In the genomic region with DNA sequence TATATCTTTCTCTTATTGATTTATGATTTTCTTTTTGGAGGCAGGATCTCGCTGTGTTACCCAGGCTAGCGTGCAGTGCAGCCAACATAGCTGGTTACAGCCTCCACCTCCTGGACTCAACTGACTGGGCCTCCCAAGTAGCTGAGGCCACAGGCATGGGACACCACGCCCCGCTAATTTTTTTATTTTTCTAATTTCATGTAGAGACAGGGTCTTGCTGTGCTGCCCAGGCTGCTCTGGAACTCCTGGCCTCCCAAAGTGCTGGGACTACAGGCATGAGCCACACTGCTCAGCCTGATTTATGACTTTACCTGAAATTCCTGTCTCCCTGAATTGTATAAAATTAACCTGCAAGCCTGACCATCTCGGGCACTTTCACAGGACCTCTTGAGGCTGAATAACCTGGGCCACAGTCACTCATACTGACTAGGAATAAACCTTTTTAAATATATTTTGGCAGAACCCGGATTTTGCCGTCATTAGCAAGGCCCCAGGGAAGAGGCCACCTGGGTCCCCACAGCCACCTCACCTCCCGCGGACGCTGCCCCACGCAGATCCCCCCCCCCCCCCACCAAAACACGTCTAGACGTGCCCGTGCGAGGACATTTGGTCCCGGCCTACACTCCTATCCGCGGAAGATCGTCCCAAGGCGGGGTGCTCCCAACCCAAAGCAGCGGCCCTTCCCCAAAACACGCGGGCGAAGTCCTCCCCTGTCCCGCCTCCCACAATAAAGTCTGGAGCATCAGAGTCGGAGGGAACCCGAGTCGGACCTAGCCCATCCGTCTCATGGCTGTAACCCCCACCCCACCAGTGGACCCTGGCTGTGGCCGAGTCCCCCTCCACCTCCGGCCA, we compare ENCODE assay signal across 8 cellular contexts. TPM values are rescaled to one million over a fixed set of nuclear protein-coding genes. Genes with fewer than 3 reads are reported as not detected.
A peak's percentile ranks its signal among the peaks of the same experiment; 100 is the strongest.
DNase-seq lines count a peak whose midpoint lies in the region; ATAC-seq and TF ChIP-seq lines count a peak whose summit lies in the region.

No MANE protein-coding gene starts in this region.

- no peaks in the 10 kb centered on the region for H3K27me3 Mint-ChIP-seq in CD8-positive, alpha-beta T cell (ENCODE audit: low read depth)

- peak overlapping the region; percentile 95 for H3K4me3 Mint-ChIP-seq in CD8-positive, alpha-beta T cell

- ATAC-seq in CD8-positive, alpha-beta T cell: no peak
- ATAC-seq in HG02943 (IDR thresholded peaks at IDR 0.05; ENCODE audit: low read depth, unreplicated experiment): peak; percentile 5

- H3K4me1 Mint-ChIP-seq in CD8-positive, alpha-beta T cell (ENCODE audit: low read depth): peaks cover 47% of the 10 kb centered on the region

- 13 to 24% (median 17%) methylated on average over 18 to 31 of the region's 31 CpGs for WGBS in adrenal gland, 4 donors
- WGBS in smooth muscle cell (ENCODE audit: low lambda C conversion rate): 24% methylated on average over 20 of the region's 31 CpGs

- no peaks in the 10 kb centered on the region for H3K9me3 ChIP-seq in CD8-positive, alpha-beta T cell (ENCODE audit: low read length)
- peaks cover 0 to 10% (median 0%) of the 10 kb centered on the region in 3 donors for H3K9me3 ChIP-seq in adrenal gland (replicated peaks in 1 of 3)
- no peaks in the 10 kb centered on the region for H3K9me3 ChIP-seq in iPS-15b (ENCODE audit: control insufficient read depth, insufficient read depth, low read length)
- peaks cover 15% of the 10 kb centered on the region for H3K9me3 ChIP-seq in smooth muscle cell (replicated peaks; ENCODE audit: low read depth)

- peak overlapping the region; percentile 95 for H3K4me2 ChIP-seq in smooth muscle cell

- peak overlapping the region; percentile 62 for H3K4me3 ChIP-seq in CD8-positive, alpha-beta T cell (ENCODE audit: low read depth, low read length)
- H3K4me3 ChIP-seq in adrenal gland: peak overlapping the region; percentile 85 to 98 (median 95)
- H3K4me3 ChIP-seq in iPS-15b (ENCODE audit: low read depth, low read length): peak overlapping the region; percentile 93
- H3K4me3 ChIP-seq in smooth muscle cell: peak overlapping the region; percentile 94

- H3F3A ChIP-seq in smooth muscle cell (ENCODE audit: low read depth): no peaks in the 10 kb centered on the region

- H3K27me3 ChIP-seq in CD8-positive, alpha-beta T cell (ENCODE audit: insufficient read depth, low read length): no peaks in the 10 kb centered on the region
- H3K27me3 ChIP-seq in adrenal gland: no peaks in the 10 kb centered on the region
- no peaks in the 10 kb centered on the region for H3K27me3 ChIP-seq in iPS-15b (ENCODE audit: control insufficient read depth, insufficient read depth, low read length)
- no peaks in the 10 kb centered on the region for H3K27me3 ChIP-seq in smooth muscle cell (ENCODE audit: low read depth)

- H4K20me1 ChIP-seq in smooth muscle cell (ENCODE audit: low read depth): peaks cover 25% of the 10 kb centered on the region

- H3K27ac Mint-ChIP-seq in CD8-positive, alpha-beta T cell: peak overlapping the region; percentile 93

- H3K27ac ChIP-seq in CD8-positive, alpha-beta T cell (ENCODE audit: low read depth, low read length): peak overlapping the region; percentile 73
- H3K27ac ChIP-seq in adrenal gland: peak overlapping the region in 4 of 5 donors; percentile 89 to 96 (median 92)
- peak overlapping the region; percentile 92 for H3K27ac ChIP-seq in smooth muscle cell (ENCODE audit: low read depth)

- H2AFZ ChIP-seq in smooth muscle cell (ENCODE audit: low read depth): peak overlapping the region; percentile 97

- POLR2A ChIA-PET in CD8-positive, alpha-beta T cell (lab: Charles Lee): no interaction called here

- H3K79me2 ChIP-seq in smooth muscle cell (ENCODE audit: low read depth): peaks cover 20% of the 10 kb centered on the region

- no peak for TF ChIP-seq POLR2A in adrenal gland (IDR thresholded peaks at IDR 0.05)

- intact Hi-C loops in CD8-positive, alpha-beta T cell (cut with DNase I, micrococcal nuclease): loop anchor here (1.0 to 10.0 kb wide), 11 partner anchors 23 to 641 kb away; partner anchors contain the start of genes ABHD12 (in 2 of the 2), ACSS1 (in 1 of the 2), ENTPD6 (in 1 of the 2) and GINS1 (in 1 of the 2)
- intact Hi-C loops in adrenal gland (cut with DNase I): loop anchor here in 1 of 2 donors (10.0 kb wide), 1 partner anchor 71 kb away; the partner anchor contains the start of gene NANP

- peaks cover 11% of the 10 kb centered on the region for H3K9me3 Mint-ChIP-seq in CD8-positive, alpha-beta T cell

- no peaks in the 10 kb centered on the region for H3K36me3 ChIP-seq in CD8-positive, alpha-beta T cell (ENCODE audit: insufficient read depth, low read length)
- H3K36me3 ChIP-seq in adrenal gland (replicated peaks in 1 of 2): peaks cover 0 to 10% of the 10 kb centered on the region in 2 donors
- H3K36me3 ChIP-seq in iPS-15b (ENCODE audit: control insufficient read depth, insufficient read depth, low read length): no peaks in the 10 kb centered on the region
- no peaks in the 10 kb centered on the region for H3K36me3 ChIP-seq in smooth muscle cell (ENCODE audit: low read depth)

- peak overlapping the region; percentile 86 for H3K9ac ChIP-seq in iPS-15b (ENCODE audit: low read depth, low read length)
- H3K9ac ChIP-seq in smooth muscle cell (ENCODE audit: low read depth): peak overlapping the region; percentile 95

- peaks cover 8% of the 10 kb centered on the region for H3K4me1 ChIP-seq in CD8-positive, alpha-beta T cell (ENCODE audit: insufficient read depth, low read length)
- H3K4me1 ChIP-seq in adrenal gland (replicated peaks in 1 of 2) (peaks cover 13 to 19% of the 10 kb centered on the region in 2 donors), iPS-15b (ENCODE audit: control insufficient read depth, insufficient read depth, low read length) (no peaks in the 10 kb centered on the region), smooth muscle cell (ENCODE audit: low read depth) (peaks cover 7% of the 10 kb centered on the region)

- peaks cover 27% of the 10 kb centered on the region for H3K36me3 Mint-ChIP-seq in CD8-positive, alpha-beta T cell

- no peak for TF ChIP-seq CTCF in CD8-positive, alpha-beta T cell (IDR thresholded peaks at IDR 0.05)
- TF ChIP-seq CTCF in adrenal gland (IDR thresholded peaks at IDR 0.05): no peak
- no peak for TF ChIP-seq CTCF in smooth muscle cell (IDR thresholded peaks at IDR 0.05; ENCODE audit: borderline replicate concordance, insufficient read depth, poor library complexity, severe bottlenecking)

- CTCF ChIA-PET in CD8-positive, alpha-beta T cell (lab: Charles Lee): no interaction called here

- peak in 2 of 7 experiments; percentile 4 to 19 for DNase-seq in CD8-positive, alpha-beta T cell
- DNase-seq in adrenal gland (peak in 4 of 7 donors; percentile 32 to 47 (median 40)), smooth muscle cell (lab: John Stamatoyannopoulos, UW; ENCODE audit: unreplicated experiment) (no peak), NCI-H2171 (lab: John Stamatoyannopoulos, UW) (no peak), SW 1271 (lab: John Stamatoyannopoulos, UW) (no peak)
- no peak for DNase-seq in activated CD4-positive, CD25-positive, alpha-beta regulatory T cell (lab: John Stamatoyannopoulos, UW)

RNA-seq across cellular contexts. Expression of gene ZNF337, which starts 0.9 kb away (rescaled TPM):
- 10 to 100 TPM; 21.5 TPM for total RNA-seq in CD8-positive, alpha-beta T cell
- total RNA-seq in adrenal gland: 10 to 100 TPM in 4 of 8 donors, 1 to 10 TPM in 4; 7.1 to 18.7 (median 10.0) TPM
- polyA plus RNA-seq in adrenal gland: 10 to 100 TPM; 11.6 to 29.4 (median 22.2) TPM
- 12.5 and 13.3 TPM in 2 replicates for total RNA-seq in smooth muscle cell
- polyA plus RNA-seq in smooth muscle cell: 5.1 and 8.5 TPM in 2 replicates

Comparison
In these comparisons a context has a peak if more than half of its experiments do, and no peak if none do; other contexts are left out.
1. DNase-seq: peak in adrenal gland (4 of 7); none in smooth muscle cell (single experiment), NCI-H2171 (single experiment), activated CD4-positive, CD25-positive, alpha-beta regulatory T cell (0 of 4) and SW 1271 (0 of 2).
2. Peak in every context shown above with its lines, with median percentiles within 50 percentile points of each other: H3K27ac ChIP-seq and H3K4me3 ChIP-seq.